1 cellular context compared by ENCODE assay signal in genomic region chr11:68038226-68038717, GRCh38.
TF ChIP-seq lines count a peak whose summit lies in the region.

No MANE protein-coding gene starts in this region.

TF ChIP-seq in HepG2, 621 proteins besides CTCF, POLR2A, EP300 and RAD21 (continued from another document and continues in another):
- TF ChIP-seq ZNF572 (CRISPR knock-in tag; IDR thresholded peaks at IDR 0.05) (peak; percentile 17; the same call in 1 of the 2 replicates), ZNF800 (CRISPR knock-in tag; IDR thresholded peaks at IDR 0.05) (peak; percentile 52), PAX8 (CRISPR knock-in tag; IDR thresholded peaks at IDR 0.05; ENCODE audit: borderline replicate concordance) (peak; percentile 44; the same call in 1 of the 2 replicates), TMF1 (CRISPR knock-in tag; IDR thresholded peaks at IDR 0.05; ENCODE audit: low read depth) (no peak; the same call in 1 of the 2 replicates), ZFP36L2 (CRISPR knock-in tag; IDR thresholded peaks at IDR 0.05) (no peak), DMAP1 (CRISPR knock-in tag; IDR thresholded peaks at IDR 0.05) (peak; percentile 87), RNF2 (conservative IDR thresholded peaks at IDR 0.05; ENCODE audit: low read depth) (no peak), MIXL1 (CRISPR knock-in tag; IDR thresholded peaks at IDR 0.05) (peak; percentile 89), HNF4A (CRISPR knock-in tag; IDR thresholded peaks at IDR 0.05) (peak; percentile 100), HMGA1 (CRISPR knock-in tag; conservative IDR thresholded peaks at IDR 0.05) (no peak), SIN3B (IDR thresholded peaks at IDR 0.05; ENCODE audit: low read length) (no peak; the same call in 1 of the 2 replicates), KLF9 (CRISPR knock-in tag; IDR thresholded peaks at IDR 0.05; ENCODE audit: low read depth) (peak; percentile 60; the same call in 1 of the 2 replicates), SIX1 (CRISPR knock-in tag; IDR thresholded peaks at IDR 0.05; ENCODE audit: borderline replicate concordance) (peak; percentile 20; the same call in 1 of the 2 replicates), ZFX (CRISPR knock-in tag; IDR thresholded peaks at IDR 0.05; ENCODE audit: low read depth) (peak; percentile 98), NCOA2 (CRISPR knock-in tag; IDR thresholded peaks at IDR 0.05) (peak; percentile 88), ZBTB7A (CRISPR knock-in tag; IDR thresholded peaks at IDR 0.05) (peak; percentile 93), ZNF530 (CRISPR knock-in tag; IDR thresholded peaks at IDR 0.05; ENCODE audit: low read depth) (no peak; the same call in 1 of the 2 replicates), SP4 (CRISPR knock-in tag; IDR thresholded peaks at IDR 0.05) (peak; percentile 73), CREB1 (IDR thresholded peaks at IDR 0.05) (peak; percentile 85), CREB1 (CRISPR knock-in tag; IDR thresholded peaks at IDR 0.05) (peak; percentile 79), SNAPC4 (CRISPR knock-in tag; IDR thresholded peaks at IDR 0.05) (peak; percentile 79), ZNF770 (CRISPR knock-in tag; IDR thresholded peaks at IDR 0.05) (peak; percentile 32; the same call in 1 of the 2 replicates), TEF (CRISPR knock-in tag; IDR thresholded peaks at IDR 0.05) (no peak), PHF8 (CRISPR knock-in tag; IDR thresholded peaks at IDR 0.05) (peak; percentile 70), ZSCAN31 (CRISPR knock-in tag; IDR thresholded peaks at IDR 0.05; ENCODE audit: low read depth) (peak; percentile 57; the same call in 1 of the 2 replicates), RFXANK (CRISPR knock-in tag; IDR thresholded peaks at IDR 0.05) (peak; percentile 52; the same call in 1 of the 2 replicates), NCOR1 (IDR thresholded peaks at IDR 0.05; ENCODE audit: borderline replicate concordance, low read length) (peak; percentile 88), ZNF597 (CRISPR knock-in tag; IDR thresholded peaks at IDR 0.05) (no peak), SRSF1 (optimal IDR thresholded peaks at IDR 0.05; ENCODE audit: low read depth, low read length) (peak; percentile 72), ZFP82 (CRISPR knock-in tag; IDR thresholded peaks at IDR 0.05; ENCODE audit: borderline replicate concordance) (no peak), KLF13 (CRISPR knock-in tag; IDR thresholded peaks at IDR 0.05) (no peak), SP2 (CRISPR knock-in tag; IDR thresholded peaks at IDR 0.05) (no peak; the same call in 1 of the 2 replicates), TAF1 (CRISPR knock-in tag; IDR thresholded peaks at IDR 0.05) (peak; percentile 36; the same call in 1 of the 2 replicates), PBX2 (CRISPR knock-in tag; IDR thresholded peaks at IDR 0.05) (peak; percentile 64), HOXD1 (CRISPR knock-in tag; IDR thresholded peaks at IDR 0.05) (peak; percentile 76; the same call in 1 of the 2 replicates), DPF2 (CRISPR knock-in tag; IDR thresholded peaks at IDR 0.05; ENCODE audit: borderline replicate concordance, low read depth) (peak; percentile 78), ZNF570 (CRISPR knock-in tag; IDR thresholded peaks at IDR 0.05; ENCODE audit: borderline replicate concordance) (no peak), POGZ (CRISPR knock-in tag; IDR thresholded peaks at IDR 0.05) (peak; percentile 88), ZNF501 (CRISPR knock-in tag; IDR thresholded peaks at IDR 0.05) (peak; percentile 92), CREBL2 (CRISPR knock-in tag; IDR thresholded peaks at IDR 0.05; ENCODE audit: borderline replicate concordance) (no peak), GATAD2A (CRISPR knock-in tag; IDR thresholded peaks at IDR 0.05) (peak; percentile 91), EED (CRISPR knock-in tag; IDR thresholded peaks at IDR 0.05) (no peak), YY1 (IDR thresholded peaks at IDR 0.05; ENCODE audit: insufficient read depth, insufficient replicate concordance, low read depth, low read length) (peak; percentile 66), NPAS2 (CRISPR knock-in tag; IDR thresholded peaks at IDR 0.05; ENCODE audit: borderline replicate concordance) (no peak), HOMEZ (CRISPR knock-in tag; IDR thresholded peaks at IDR 0.05; ENCODE audit: low read depth) (peak; percentile 25; the same call in 1 of the 2 replicates), ZNF18 (CRISPR knock-in tag; IDR thresholded peaks at IDR 0.05; ENCODE audit: insufficient replicate concordance) (peak; percentile 20), ZFP91 (CRISPR knock-in tag; IDR thresholded peaks at IDR 0.05; ENCODE audit: borderline replicate concordance) (peak; percentile 78; the same call in 1 of the 2 replicates), ZNF160 (CRISPR knock-in tag; IDR thresholded peaks at IDR 0.05) (peak; percentile 69; the same call in 1 of the 2 replicates), ZNF7 (CRISPR knock-in tag; IDR thresholded peaks at IDR 0.05) (0 out of 2 replicates have a peak, but pooled peaks have one; percentile 51)
